11 cellular contexts compared by ENCODE assay signal in genomic region chr11:68041617-68042218, GRCh38. TPM values are rescaled to one million over a fixed set of nuclear protein-coding genes. Genes with fewer than 3 reads are reported as not detected.
A peak's percentile ranks its signal among the peaks of the same experiment; 100 is the strongest.
DNase-seq lines count a peak whose midpoint lies in the region; ATAC-seq and TF ChIP-seq lines count a peak whose summit lies in the region.
"Had no signal": no experiment of that assay in that cellular context is flagged by ENCODE, and none has a peak within 500 bp of the region (broad histone marks: within the 10 kb centered on the region; RNA-seq: fewer than 3 reads in every experiment).

No MANE protein-coding gene starts in this region.

- ATAC-seq in central memory CD8-positive, alpha-beta T cell (replicated peaks; ENCODE audit: extremely low read depth, poor library complexity, severe bottlenecking), result no peak
- no peak for ATAC-seq in HG03196 (IDR thresholded peaks at IDR 0.05; ENCODE audit: unreplicated experiment)
- no peak for ATAC-seq in GM18511 (IDR thresholded peaks at IDR 0.05; ENCODE audit: unreplicated experiment)

- H3K4me3 Mint-ChIP-seq in CD4-positive, alpha-beta memory T cell, result peak overlapping the region; percentile 16 to 66 (median 44)
- H3K4me3 Mint-ChIP-seq in central memory CD8-positive, alpha-beta T cell, result peak overlapping the region; percentile 91

- no peak overlapping the region for H3K4ac ChIP-seq in mesendoderm (ENCODE audit: low read depth, low read length)

- peaks cover 34% of the 10 kb centered on the region for H3K4me1 ChIP-seq in CD4-positive, alpha-beta memory T cell (ENCODE audit: insufficient read depth, low read length)
- peaks cover 0 to 56% (median 44%) of the 10 kb centered on the region in 4 donors for H3K4me1 ChIP-seq in sigmoid colon
- peaks cover 5% of the 10 kb centered on the region for H3K4me1 ChIP-seq in mesendoderm (ENCODE audit: control insufficient read depth, low read depth, low read length)

- H3K27ac ChIP-seq in CD4-positive, alpha-beta memory T cell (ENCODE audit: low read depth, low read length), result peak overlapping the region; percentile 90
- peak overlapping the region; percentile 86 to 91 (median 90) for H3K27ac ChIP-seq in sigmoid colon
- no peak overlapping the region for H3K27ac ChIP-seq in mesendoderm (ENCODE audit: low read depth, low read length)

- H3K4me2 ChIP-seq in mesendoderm (ENCODE audit: low read length), result no peak overlapping the region

- H3K9ac ChIP-seq in mesendoderm (ENCODE audit: low read length), result no peak overlapping the region

- TF ChIP-seq CTCF in NB4 (IDR thresholded peaks at IDR 0.05; ENCODE audit: low read depth, low read length) (no peak), sigmoid colon (IDR thresholded peaks at IDR 0.05) (no peak)

- CTCF ChIA-PET in CD4-positive, alpha-beta memory T cell (lab: Charles Lee; ENCODE audit: partially characterized antibody), result interaction anchor here (1.1 to 1.5 kb wide), 2 partner anchors 47 to 168 kb away, joined by 4 read pairs; no protein-coding TSS in a partner anchor

- TF ChIP-seq POLR2A in NB4 (IDR thresholded peaks at IDR 0.05; ENCODE audit: extremely low read depth, insufficient read length), result no peak
- TF ChIP-seq POLR2A in sigmoid colon (IDR thresholded peaks at IDR 0.05), result no peak

- H4K8ac ChIP-seq in mesendoderm (ENCODE audit: low read depth, low read length), result no peak overlapping the region

- H3K27me3 ChIP-seq in CD4-positive, alpha-beta memory T cell (ENCODE audit: insufficient read depth, low read length), result no peaks in the 10 kb centered on the region
- H3K27me3 ChIP-seq in sigmoid colon (no peaks in the 10 kb centered on the region), mesendoderm (ENCODE audit: insufficient read depth, low read length, poor library complexity) (no peaks in the 10 kb centered on the region)
- H3K27me3 ChIP-seq: ovary had no signal

- peaks cover 0 to 27% of the 10 kb centered on the region in 2 donors for H3K36me3 Mint-ChIP-seq in CD4-positive, alpha-beta memory T cell
- peaks cover 13% of the 10 kb centered on the region for H3K36me3 Mint-ChIP-seq in central memory CD8-positive, alpha-beta T cell (ENCODE audit: insufficient read depth)

- no peak for DNase-seq in CD4-positive, alpha-beta memory T cell
- DNase-seq in NB4 (ENCODE audit: low read depth), result peak; percentile 51
- DNase-seq in central memory CD8-positive, alpha-beta T cell (ENCODE audit: low spot score in 2 of 2), result no peak
- peak; percentile 62 for DNase-seq in sigmoid colon
- DNase-seq in mesendoderm, result no peak
- DNase-seq: kidney glomerular epithelial cell, NCI-H748 treated with DMSO at 0.1 percent for 48 hours had no signal

- no peak overlapping the region for H3K18ac ChIP-seq in mesendoderm (ENCODE audit: low read length)

- no peaks in the 10 kb centered on the region for H3K27me3 Mint-ChIP-seq in CD4-positive, alpha-beta memory T cell
- H3K27me3 Mint-ChIP-seq in central memory CD8-positive, alpha-beta T cell, result no peaks in the 10 kb centered on the region

- no peak overlapping the region for H2BK5ac ChIP-seq in mesendoderm (ENCODE audit: low read length)

- no peak overlapping the region for H2BK120ac ChIP-seq in mesendoderm (ENCODE audit: low read depth, low read length)

- H3K23ac ChIP-seq in mesendoderm (ENCODE audit: low read length), result no peak overlapping the region

- POLR2A ChIA-PET in CD4-positive, alpha-beta memory T cell (lab: Charles Lee; ENCODE audit: partially characterized antibody), result interaction anchor here (0.6 to 5.6 kb wide), 3 partner anchors 11 to 307 kb away, joined by 3 to 34 read pairs (median 4); partner anchors contain the start of gene NDUFS8

- no peaks in the 10 kb centered on the region for H3K79me1 ChIP-seq in mesendoderm (ENCODE audit: low read length)

- no peak overlapping the region for H2BK15ac ChIP-seq in mesendoderm (replicated peaks; ENCODE audit: low read depth)

- H3K9me3 ChIP-seq in CD4-positive, alpha-beta memory T cell (ENCODE audit: control insufficient read depth in 1 of 2, low read length in 2 of 2), result no peaks in the 10 kb centered on the region
- no peaks in the 10 kb centered on the region for H3K9me3 ChIP-seq in sigmoid colon
- H3K9me3 ChIP-seq: ovary had no signal

- no peak overlapping the region for H4K5ac ChIP-seq in mesendoderm (ENCODE audit: low read length)

- 80 to 85% methylated on average over 12 of the region's 12 CpGs for whole genome bisulfite sequencing in sigmoid colon, 2 donors
- WGBS in mesendoderm (ENCODE audit: extremely low coverage, insufficient coverage, low lambda C conversion rate), result no CpG with 5 or more reads among the region's 12 CpGs

- peaks cover 9 to 36% (median 20%) of the 10 kb centered on the region in 4 donors for H3K4me1 Mint-ChIP-seq in CD4-positive, alpha-beta memory T cell
- H3K4me1 Mint-ChIP-seq in central memory CD8-positive, alpha-beta T cell, result peaks cover 34% of the 10 kb centered on the region

- no peak overlapping the region for H3K4me3 ChIP-seq in CD4-positive, alpha-beta memory T cell (ENCODE audit: low read length in 2 of 2)
- H3K4me3 ChIP-seq in NB4 (ENCODE audit: low read depth, low read length) (peak overlapping the region; percentile 34), sigmoid colon (no peak overlapping the region), mesendoderm (ENCODE audit: low read length) (no peak overlapping the region)

- no peaks in the 10 kb centered on the region for H3K79me2 ChIP-seq in mesendoderm (ENCODE audit: control insufficient read depth, insufficient read depth, low read length)

- no peak overlapping the region for H3K56ac ChIP-seq in mesendoderm (ENCODE audit: low read length)

- intact Hi-C loops in CD4-positive, alpha-beta memory T cell (cut with micrococcal nuclease), result no loop called here
- intact Hi-C loops in sigmoid colon (cut with DNase I), result loop anchor here (2.0 kb wide), 2 partner anchors 79 to 171 kb away; partner anchors contain the start of genes CHKA and KMT5B

- TF ChIP-seq EP300 in sigmoid colon (IDR thresholded peaks at IDR 0.05), result no peak

- H3K27ac Mint-ChIP-seq in CD4-positive, alpha-beta memory T cell, result peak overlapping the region; percentile 60 to 91 (median 79)
- H3K27ac Mint-ChIP-seq in central memory CD8-positive, alpha-beta T cell (ENCODE audit: low read depth), result no peak overlapping the region

- no peak overlapping the region for H2AK5ac ChIP-seq in mesendoderm (ENCODE audit: low read length)

- H3K9me3 Mint-ChIP-seq in CD4-positive, alpha-beta memory T cell, result no peaks in the 10 kb centered on the region
- no peaks in the 10 kb centered on the region for H3K9me3 Mint-ChIP-seq in central memory CD8-positive, alpha-beta T cell

- peaks cover 16% of the 10 kb centered on the region for H3K36me3 ChIP-seq in CD4-positive, alpha-beta memory T cell (ENCODE audit: insufficient read depth, low read length)
- H3K36me3 ChIP-seq in sigmoid colon (peaks cover 0 to 48% (median 28%) of the 10 kb centered on the region in 4 donors), mesendoderm (ENCODE audit: control insufficient read depth, insufficient read depth, low read length) (no peaks in the 10 kb centered on the region)
- H3K36me3 ChIP-seq: ovary had no signal

RNA-seq across cellular contexts. Expression of gene TCIRG1, which starts 2.9 kb away (rescaled TPM):
- 100 to 1,000 TPM; 261 to 266 TPM for total RNA-seq in CD4-positive, alpha-beta memory T cell
- 10 to 100 TPM; 46.2 to 60.1 TPM for polyA plus RNA-seq in CD4-positive, alpha-beta memory T cell
- total RNA-seq in sigmoid colon, result 100 to 1,000 TPM in 1 of 4 donors, 10 to 100 TPM in 3; 69.9 to 147 (median 81.9) TPM
- polyA plus RNA-seq in sigmoid colon, result 100 to 1,000 TPM in 1 of 3 donors, 10 to 100 TPM in 2; 15.0 to 276 (median 23.6) TPM
- 5.4 TPM for polyA plus RNA-seq in mesendoderm (2013, experiment 1 of 2)
- polyA plus RNA-seq in mesendoderm (2013, experiment 2 of 2), result 5.8 TPM

RNA-seq across cellular contexts. Expression of gene NDUFS8, which starts 11.2 kb away (rescaled TPM):
- total RNA-seq in CD4-positive, alpha-beta memory T cell, result 10 to 100 TPM; 70.0 to 79.3 TPM
- 100 to 1,000 TPM; 140 to 143 TPM for polyA plus RNA-seq in CD4-positive, alpha-beta memory T cell
- total RNA-seq in sigmoid colon, result 100 to 1,000 TPM; 174 to 255 (median 212) TPM
- 100 to 1,000 TPM; 149 to 168 (median 164) TPM for polyA plus RNA-seq in sigmoid colon
- 113 TPM for polyA plus RNA-seq in mesendoderm (2013, experiment 1 of 2)
- 110 TPM for polyA plus RNA-seq in mesendoderm (2013, experiment 2 of 2)

RNA-seq across cellular contexts. Expression of gene ALDH3B1, which starts 31.6 kb away (rescaled TPM):
- total RNA-seq in CD4-positive, alpha-beta memory T cell, result 1 to 10 TPM in 1 of 2 experiments, under 1 TPM in 1; 0.72 to 1.0 TPM
- not detected for polyA plus RNA-seq in CD4-positive, alpha-beta memory T cell
- 10 to 100 TPM in 3 of 4 donors, 1 to 10 TPM in 1; 9.4 to 14.7 (median 11.7) TPM for total RNA-seq in sigmoid colon
- polyA plus RNA-seq in sigmoid colon, result 10 to 100 TPM in 1 of 3 donors, 1 to 10 TPM in 2; 6.2 to 11.0 (median 7.8) TPM
- polyA plus RNA-seq in mesendoderm (2013, experiment 1 of 2), result 0.04 TPM
- polyA plus RNA-seq in mesendoderm (2013, experiment 2 of 2), result 0.15 TPM
- total RNA-seq: T-helper 2 cell treated with Interferon-gamma antibody and Interleukin-4, amounts not matched to agents 100 ng/mL and 5 ng/mL, for 36 hours had no signal

RNA-seq across cellular contexts. Expression of gene UNC93B1, which starts 37.8 kb away (rescaled TPM):
- 10 to 100 TPM; 22.4 to 26.8 TPM for total RNA-seq in CD4-positive, alpha-beta memory T cell
- polyA plus RNA-seq in CD4-positive, alpha-beta memory T cell, result 10 to 100 TPM; 25.1 to 27.1 TPM
- total RNA-seq in sigmoid colon, result 10 to 100 TPM; 24.7 to 27.6 (median 25.6) TPM
- polyA plus RNA-seq in sigmoid colon, result 10 to 100 TPM; 11.4 to 52.7 (median 11.6) TPM
- 7.5 TPM for polyA plus RNA-seq in mesendoderm (2013, experiment 1 of 2)
- 7.5 TPM for polyA plus RNA-seq in mesendoderm (2013, experiment 2 of 2)

Comparison
In these comparisons a context has a peak if more than half of its experiments do, and no peak if none do; other contexts are left out.
1. DNase-seq: peak in NB4 (single experiment) and sigmoid colon (single experiment); none in CD4-positive, alpha-beta memory T cell (0 of 5), central memory CD8-positive, alpha-beta T cell (0 of 2) and mesendoderm (single experiment).
2. RNA of gene ALDH3B1, which starts 31.6 kb away (total RNA-seq): 9.4 to 14.7 TPM in sigmoid colon; 0.72 to 1.0 TPM in CD4-positive, alpha-beta memory T cell; every median in the first group is over 4 times any median in the second.